ENCODE assay signal across 18 cellular contexts in the genomic region with DNA sequence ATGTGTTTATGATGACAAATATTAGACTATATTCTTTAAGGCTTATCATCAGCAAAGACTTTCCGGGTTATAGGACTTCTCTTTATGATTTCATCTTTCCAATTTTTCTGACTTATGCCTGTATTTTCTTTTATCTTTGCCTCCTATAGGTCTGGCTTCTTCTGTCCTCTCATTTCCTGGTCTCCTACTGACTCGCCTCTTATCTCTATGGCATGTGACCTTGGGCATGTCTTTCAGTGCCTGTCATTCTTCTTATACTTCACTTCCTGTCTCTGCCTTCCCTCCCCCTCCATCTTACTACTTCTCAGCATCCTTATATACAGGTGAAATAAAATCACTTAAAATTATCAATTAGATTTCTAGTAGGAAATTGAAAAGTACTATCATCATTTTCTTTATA. TPM values are rescaled to one million over a fixed set of nuclear protein-coding genes. Genes with fewer than 3 reads are reported as not detected.
DNase-seq lines count a peak whose midpoint lies in the region; ATAC-seq, FAIRE-seq and TF ChIP-seq lines count a peak whose summit lies in the region.
"Had no signal": no experiment of that assay in that cellular context is flagged by ENCODE, and none has a peak within 500 bp of the region (broad histone marks: within the 10 kb centered on the region; RNA-seq: fewer than 3 reads in every experiment).

No MANE protein-coding gene starts in this region.

- no peak overlapping the region for H3K4ac ChIP-seq in mesenchymal stem cell (ENCODE audit: low read depth in 1 of 2, low read length in 2 of 2)

- H2BK120ac ChIP-seq in mesenchymal stem cell (ENCODE audit: low read depth, low read length): no peak overlapping the region

- H3K14ac ChIP-seq in mesenchymal stem cell (ENCODE audit: low read length in 2 of 2): no peak overlapping the region

- H3K4me1 ChIP-seq in Caco-2 (no peaks in the 10 kb centered on the region; the same call in 1 of the 2 replicates), GM12878 (ENCODE audit: control insufficient read depth, insufficient read depth, low read length) (no peaks in the 10 kb centered on the region), mesenchymal stem cell (ENCODE audit: control insufficient read depth, insufficient read depth, low read depth, low read length) (no peaks in the 10 kb centered on the region)
- H3K4me1 ChIP-seq: A549, Peyer's patch had no signal

- H3K4me3 ChIP-seq in Caco-2 (ENCODE audit: low read depth, low read length) (no peak overlapping the region), GM12878 (no peak overlapping the region), mesenchymal stem cell (ENCODE audit: insufficient read depth in 1 of 2, low read depth in 1 of 2, low read length in 2 of 2) (no peak overlapping the region)
- H3K4me3 ChIP-seq: A549, Peyer's patch had no signal

- H3K27ac Mint-ChIP-seq in Caco-2 (ENCODE audit: unreplicated experiment): no peak overlapping the region

- no peaks in the 10 kb centered on the region for H3K79me2 ChIP-seq in GM12878 (ENCODE audit: control insufficient read depth, insufficient read depth, low read length)

- POLR2A ChIA-PET in Caco-2 (lab: Charles Lee) (no interaction called here), GM12878 (lab: Charles Lee) (no interaction called here)

- CTCF ChIA-PET in Caco-2 (lab: Charles Lee) (no interaction called here), GM12878 (lab: Yijun Ruan, JAX) (no interaction called here)

- DNase-seq in Caco-2 (peak; percentile 11 to 32), OCI-M1 (lab: John Stamatoyannopoulos, UW) (peak; percentile 80), GM12878 (ENCODE audit: low read depth, low spot score) (no peak), mesenchymal stem cell (peak; percentile 14), CD1c-positive myeloid dendritic cell (ENCODE audit: extremely low spot score) (no peak), NCI-H2171 (lab: John Stamatoyannopoulos, UW) (no peak), substantia nigra (lab: John Stamatoyannopoulos, UW) (no peak), LoVo (ENCODE audit: low spot score) (no peak)
- DNase-seq: C1 segment of cervical spinal cord, DMS153, H7, NCI-H1417, NCI-H2081, NCI-H510A treated with DMSO at 0.1 percent for 48 hours, Peyer's patch, SHP77 treated with DMSO at 0.1 percent for 48 hours had no signal

- TF ChIP-seq RAD21 in GM12878 (IDR thresholded peaks at IDR 0.05; ENCODE audit: insufficient read depth, low read depth, low read length): no peak

- intact Hi-C loops in Caco-2 (cut with micrococcal nuclease; ENCODE audit: unreplicated experiment) (no loop called here), GM12878 (cut with micrococcal nuclease; ENCODE audit: unreplicated experiment) (no loop called here)

- no peaks in the 10 kb centered on the region for H3K36me3 Mint-ChIP-seq in Caco-2 (ENCODE audit: insufficient read depth, unreplicated experiment)

- H2BK12ac ChIP-seq in mesenchymal stem cell (ENCODE audit: low read length in 2 of 2): no peak overlapping the region

- no peak for ATAC-seq in GM12878
- ATAC-seq: A549 had no signal

- no TSS peak for BruUV-seq in Caco-2 (replicated peaks; lab: Mats Ljungman, UMichigan)
- no TSS peak for BruUV-seq in GM12878 (replicated peaks; lab: Mats Ljungman, UMichigan)

- H3K27me3 ChIP-seq in Caco-2 (replicated peaks; ENCODE audit: control insufficient read depth, insufficient read depth, low read length) (no peaks in the 10 kb centered on the region), GM12878 (replicated peaks in 1 of 2; ENCODE audit: control insufficient read depth in 2 of 2, insufficient read depth in 2 of 2, low read length in 1 of 2) (no peaks in the 10 kb centered on the region), mesenchymal stem cell (ENCODE audit: control insufficient read depth in 1 of 2, insufficient read depth in 1 of 2, low read length in 2 of 2) (no peaks in the 10 kb centered on the region)
- H3K27me3 ChIP-seq: Peyer's patch had no signal

- H3K18ac ChIP-seq in mesenchymal stem cell (ENCODE audit: low read depth in 1 of 2, low read length in 2 of 2): no peak overlapping the region

- H3K4me3 Mint-ChIP-seq in Caco-2 (ENCODE audit: unreplicated experiment): no peak overlapping the region

- no peak overlapping the region for H2BK5ac ChIP-seq in mesenchymal stem cell (ENCODE audit: low read depth, low read length, poor library complexity, severe bottlenecking)

- H3K9ac ChIP-seq in GM12878 (ENCODE audit: control insufficient read depth, insufficient read depth, low read length) (no peak overlapping the region), mesenchymal stem cell (ENCODE audit: low read length) (no peak overlapping the region)

- H3K36me3 ChIP-seq in Caco-2 (ENCODE audit: control insufficient read depth, insufficient read depth, low read length) (no peaks in the 10 kb centered on the region), GM12878 (ENCODE audit: control insufficient read depth in 2 of 2, insufficient read depth in 2 of 2, low read length in 1 of 2) (no peaks in the 10 kb centered on the region), mesenchymal stem cell (ENCODE audit: control insufficient read depth in 1 of 2, insufficient read depth in 2 of 2, low read depth in 1 of 2, low read length in 2 of 2) (no peaks in the 10 kb centered on the region)
- H3K36me3 ChIP-seq: Peyer's patch had no signal

- H4K20me1 ChIP-seq in GM12878 (ENCODE audit: control insufficient read depth, insufficient read depth): no peaks in the 10 kb centered on the region

- H2AFZ ChIP-seq in GM12878 (ENCODE audit: control insufficient read depth, low read depth, low read length): no peak overlapping the region
- no peak overlapping the region for H2AFZ ChIP-seq in mesenchymal stem cell (ENCODE audit: low read depth, low read length)

- no peaks in the 10 kb centered on the region for H3K9me3 ChIP-seq in Caco-2
- H3K9me3 ChIP-seq in GM12878 (replicated peaks; ENCODE audit: control insufficient read depth, insufficient read depth, low read length): no peaks in the 10 kb centered on the region
- no peaks in the 10 kb centered on the region for H3K9me3 ChIP-seq in mesenchymal stem cell (ENCODE audit: control insufficient read depth, low read length)
- H3K9me3 ChIP-seq: A549, Peyer's patch had no signal

- no peak for TF ChIP-seq CTCF in Caco-2 (IDR thresholded peaks at IDR 0.05; ENCODE audit: insufficient read depth in 1 of 2, low read depth in 1 of 2, low read length in 1 of 2, severe bottlenecking in 1 of 2, unreplicated experiment in 1 of 2)
- no peak for TF ChIP-seq CTCF in GM12878 (IDR thresholded peaks at IDR 0.05 in 2 of 3, conservative IDR thresholded peaks at IDR 0.05 in 1 of 3; ENCODE audit: control insufficient read depth in 2 of 3, extremely low read depth in 1 of 3, insufficient read depth in 1 of 3, low read depth in 3 of 3, low read length in 3 of 3)

- TF ChIP-seq POLR2A in GM12878 (IDR thresholded peaks at IDR 0.05; ENCODE audit: low read depth, low read length): no peak

- no peak overlapping the region for H4K8ac ChIP-seq in mesenchymal stem cell (ENCODE audit: low read length)

- peaks cover 11% of the 10 kb centered on the region for H3K9me3 Mint-ChIP-seq in Caco-2 (ENCODE audit: unreplicated experiment)

- no peak overlapping the region for H4K91ac ChIP-seq in mesenchymal stem cell (ENCODE audit: low read length)

- peaks cover 7% of the 10 kb centered on the region for H3K4me1 Mint-ChIP-seq in Caco-2 (ENCODE audit: low read depth, unreplicated experiment)

- no peak for FAIRE-seq in GM12878 (lab: Jason Lieb, UNC)
- FAIRE-seq: A549, GM19239 had no signal

- SMC1A ChIA-PET in GM12878 (lab: Charles Lee; ENCODE audit: uncharacterized antibody, unreplicated experiment): no interaction called here

- no peaks in the 10 kb centered on the region for H3K79me1 ChIP-seq in mesenchymal stem cell (replicated peaks; ENCODE audit: low read length, poor library complexity, severe bottlenecking)

- 0% methylated on average over 2 of the region's 2 CpGs for WGBS in GM12878 (ENCODE audit: insufficient coverage, insufficient replicate concordance, low lambda C conversion rate, missing lambda C conversion rate)
- 23% methylated on average over 2 of the region's 2 CpGs for WGBS in mesenchymal stem cell

- H3K4me2 ChIP-seq in GM12878 (ENCODE audit: control insufficient read depth, insufficient read depth): no peak overlapping the region
- H3K4me2 ChIP-seq in mesenchymal stem cell (ENCODE audit: low read length, poor library complexity, severe bottlenecking): no peak overlapping the region
- H3K4me2 ChIP-seq: A549 had no signal

- H2BK15ac ChIP-seq in mesenchymal stem cell (ENCODE audit: low read depth, poor library complexity, severe bottlenecking): no peak overlapping the region

- H3K27ac ChIP-seq in GM12878 (ENCODE audit: control insufficient read depth, insufficient read depth) (no peak overlapping the region), mesenchymal stem cell (ENCODE audit: low read length, poor library complexity, severe bottlenecking) (no peak overlapping the region), substantia nigra (ENCODE audit: low read depth, low read length, poor library complexity, severe bottlenecking) (no peak overlapping the region)
- H3K27ac ChIP-seq: A549, Peyer's patch had no signal

- TF ChIP-seq EP300 in GM12878 (IDR thresholded peaks at IDR 0.05; ENCODE audit: borderline replicate concordance in 1 of 2, control insufficient read depth in 1 of 2, low read depth in 2 of 2, low read length in 2 of 2): no peak

- RAD21 ChIA-PET in GM12878 (lab: Charles Lee; ENCODE audit: unreplicated experiment): no interaction called here

- in situ Hi-C loops in GM12878 (cut with MboI): no loop called here

- no peaks in the 10 kb centered on the region for H3K27me3 Mint-ChIP-seq in Caco-2 (ENCODE audit: insufficient read depth, unreplicated experiment)

- H3K23ac ChIP-seq in mesenchymal stem cell (ENCODE audit: low read length in 2 of 2): no peak overlapping the region

- no peak overlapping the region for H2AK5ac ChIP-seq in mesenchymal stem cell (ENCODE audit: low read length, severe bottlenecking)

RNA-seq across cellular contexts. Expression of a gene that starts 42.2 kb away (rescaled TPM):
- 0.02 and 0.07 TPM in 2 replicates for total RNA-seq in Caco-2 (2022)
- total RNA-seq in GM12878 (2013; cell fraction: nucleolus; rRNA removed): 5.4 and 5.7 TPM in 2 replicates
- under 0.01 TPM in 1 of 2 replicates, not detected in the other for total RNA-seq in GM12878 (2014; rRNA removed)
- total RNA-seq in GM12878 (2014; rRNA removed; fragmentation: Illumina TruSeq; extraction: Trizol): 0.05 and 0.09 TPM in 2 replicates
- 0.05 TPM in 1 of 2 replicates, not detected in the other for total RNA-seq in GM12878 (2021)
- not detected for polyA plus RNA-seq in GM12878 (2011; ENCODE audit: low read depth)
- polyA plus RNA-seq in GM12878 (2011; rRNA removed): 0.52 and 0.71 TPM in 2 replicates
- 0.04 and 0.13 TPM in 2 replicates for polyA plus RNA-seq in GM12878 (2011; cell fraction: cytosol; rRNA removed)
- polyA plus RNA-seq in GM12878 (2011; cell fraction: nucleus; rRNA removed): 0.64 and 1.3 TPM in 2 replicates
- polyA plus RNA-seq in GM12878 (2012): 0.03 TPM in 1 of 2 replicates, not detected in the other
- 0.03 TPM in 1 of 2 replicates, not detected in the other for polyA plus RNA-seq in GM12878 (2014; fragmentation: Illumina TruSeq; extraction: Trizol)
- polyA plus RNA-seq in GM12878 (2014; fragmentation: Nextera tagmentation; extraction: Ambion mirVana): not detected
- 0.05 TPM in 1 of 2 replicates, not detected in the other for polyA plus RNA-seq in GM12878 (2014; rRNA removed)
- polyA plus RNA-seq in GM12878 (2016; fragmentation: Nextera tagmentation; extraction: Ambion mirVana): not detected
- 0.57 and 1.3 TPM in 2 replicates for polyA minus RNA-seq in GM12878 (2011; rRNA and poly(A)+ RNA removed)
- polyA minus RNA-seq in GM12878 (2011; cell fraction: cytosol; rRNA and poly(A)+ RNA removed): 0.27 TPM in 1 of 2 replicates, not detected in the other
- 1.2 TPM in 2 replicates for polyA minus RNA-seq in GM12878 (2011; cell fraction: nucleus; rRNA and poly(A)+ RNA removed)
- polyA plus RNA-seq in mesenchymal stem cell (2013, experiment 1 of 2): not detected
- polyA plus RNA-seq in mesenchymal stem cell (2013, experiment 2 of 2): not detected
- total RNA-seq: H7, Peyer's patch had no signal

Comparison
In these comparisons a context has a peak if more than half of its experiments do, and no peak if none do; other contexts are left out.
1. DNase-seq: peak in Caco-2 (2 of 2), OCI-M1 (single experiment) and mesenchymal stem cell (single experiment); none in GM12878 (single experiment), CD1c-positive myeloid dendritic cell (single experiment), NCI-H2171 (single experiment), substantia nigra (0 of 49) and LoVo (single experiment).